In the genomic region with DNA sequence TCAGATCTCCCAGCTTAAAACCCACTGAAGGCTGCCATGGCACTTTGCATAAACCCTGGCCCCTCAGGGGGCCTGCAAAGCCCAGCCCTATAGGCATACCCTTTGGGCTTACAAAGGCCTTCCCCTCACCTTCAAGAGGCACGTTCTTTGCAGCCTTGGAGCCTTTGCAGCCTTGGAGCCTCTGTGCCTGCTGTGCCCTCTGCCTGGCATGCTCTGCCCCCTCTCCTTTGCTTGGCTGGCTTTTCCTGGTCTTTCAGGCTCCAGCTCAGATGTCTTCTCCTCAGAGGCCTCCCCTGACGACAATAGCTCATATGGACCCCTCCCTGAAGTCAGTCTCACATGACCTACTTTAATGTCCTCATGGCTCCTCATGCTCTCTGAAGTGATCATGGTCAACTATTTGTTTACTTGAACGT, we compare ENCODE assay signal across 11 cellular contexts.
A peak's percentile ranks its signal among the peaks of the same experiment; 100 is the strongest.
DNase-seq lines count a peak whose midpoint lies in the region; ATAC-seq and TF ChIP-seq lines count a peak whose summit lies in the region.
"Had no signal": no experiment of that assay in that cellular context is flagged by ENCODE, and none has a peak within 500 bp of the region (broad histone marks: within the 10 kb centered on the region; RNA-seq: fewer than 3 reads in every experiment).

No MANE protein-coding gene starts in this region.

- TF ChIP-seq POLR2A in Peyer's patch (IDR thresholded peaks at IDR 0.05): no peak

- H3K27me3 Mint-ChIP-seq in stimulated activated memory B cell treated with anti-CD40 and anti-IgM and Interleukin-4, amounts not matched to agents 10 μg/mL and 1 μg/mL and 100 μg/mL, for 72 hours: peaks cover 9% of the 10 kb centered on the region
- H3K27me3 Mint-ChIP-seq in activated CD4-positive, alpha-beta memory T cell treated with anti-CD3 and anti-CD28 coated beads, Interleukin-2, amount 10 ng/mL, durations not matched to agents 7 days and 5 days: peaks cover 42% of the 10 kb centered on the region

- H3K79me2 ChIP-seq in OCI-LY7 (ENCODE audit: insufficient read depth, low read depth, low read length): no peaks in the 10 kb centered on the region

- ATAC-seq in stimulated activated memory B cell treated with anti-CD40 and anti-IgM and Interleukin-4, amounts not matched to agents 10 μg/mL and 1 μg/mL and 100 μg/mL, for 72 hours: no peak
- ATAC-seq: activated CD4-positive, alpha-beta T cell treated with anti-CD3 and anti-CD28 coated beads for 36 hours had no signal

- no peaks in the 10 kb centered on the region for H3K36me3 ChIP-seq in ES-I3 (ENCODE audit: insufficient read depth, low read length)
- H3K36me3 ChIP-seq in OCI-LY7 (ENCODE audit: insufficient read depth, low read length): no peaks in the 10 kb centered on the region
- H3K36me3 ChIP-seq in iPS-15b (ENCODE audit: control insufficient read depth, insufficient read depth, low read length): no peaks in the 10 kb centered on the region
- no peaks in the 10 kb centered on the region for H3K36me3 ChIP-seq in Peyer's patch

- H3K4me1 ChIP-seq in ES-I3 (ENCODE audit: insufficient read depth, low read length) (peaks cover 34% of the 10 kb centered on the region), OCI-LY7 (ENCODE audit: insufficient read depth, low read length, poor library complexity, severe bottlenecking) (peaks cover 58% of the 10 kb centered on the region), iPS-15b (ENCODE audit: control insufficient read depth, insufficient read depth, low read length) (peaks cover 23% of the 10 kb centered on the region), Peyer's patch (peaks cover 0 to 32% (median 23%) of the 10 kb centered on the region in 4 donors)

- H3K9ac ChIP-seq in ES-I3 (ENCODE audit: low read depth, low read length) (peak overlapping the region; percentile 54), iPS-15b (ENCODE audit: low read depth, low read length) (no peak overlapping the region)

- H3K4me3 ChIP-seq in OCI-LY7 (ENCODE audit: low read depth, low read length, poor library complexity, severe bottlenecking) (no peak overlapping the region), iPS-15b (ENCODE audit: low read depth, low read length) (peak overlapping the region; percentile 32), Peyer's patch (no peak overlapping the region)

- DNase-seq in OCI-LY7 (ENCODE audit: low spot score) (no peak), mucosa of gallbladder (ENCODE audit: low spot score) (no peak), Peyer's patch (no peak)
- DNase-seq in activated CD4-positive, alpha-beta memory T cell treated with anti-CD3 and anti-CD28 coated beads, Interleukin-2, amount 10 ng/mL, durations not matched to agents 7 days and 5 days: no peak
- DNase-seq: activated CD4-positive, alpha-beta T cell treated with anti-CD3 and anti-CD28 coated beads for 36 hours; activated naive CD8-positive, alpha-beta T cell treated with anti-CD3 and anti-CD28 coated beads, Interleukin-2, amount 10 ng/mL, durations not matched to agents 7 days and 5 days; GDM1 had no signal

- BruUV-seq in OCI-LY7 (replicated peaks; lab: Mats Ljungman, UMichigan): no TSS peak

- H3K4me2 ChIP-seq in OCI-LY7 (ENCODE audit: low read length): peak overlapping the region; percentile 84

- no peaks in the 10 kb centered on the region for H3K9me2 ChIP-seq in OCI-LY7 (ENCODE audit: insufficient read depth, low read length)

- H3K27me3 ChIP-seq in iPS-15b (ENCODE audit: control insufficient read depth, insufficient read depth, low read length) (peaks cover 25% of the 10 kb centered on the region), Peyer's patch (no peaks in the 10 kb centered on the region)

- H3K4me1 Mint-ChIP-seq in stimulated activated memory B cell treated with anti-CD40 and anti-IgM and Interleukin-4, amounts not matched to agents 10 μg/mL and 1 μg/mL and 100 μg/mL, for 72 hours: peaks cover 56% of the 10 kb centered on the region
- H3K4me1 Mint-ChIP-seq in activated CD4-positive, alpha-beta memory T cell treated with anti-CD3 and anti-CD28 coated beads, Interleukin-2, amount 10 ng/mL, durations not matched to agents 7 days and 5 days: peaks cover 10% of the 10 kb centered on the region

- H3K4me3 Mint-ChIP-seq in stimulated activated memory B cell treated with anti-CD40 and anti-IgM and Interleukin-4, amounts not matched to agents 10 μg/mL and 1 μg/mL and 100 μg/mL, for 72 hours: no peak overlapping the region
- H3K4me3 Mint-ChIP-seq in activated CD4-positive, alpha-beta memory T cell treated with anti-CD3 and anti-CD28 coated beads, Interleukin-2, amount 10 ng/mL, durations not matched to agents 7 days and 5 days: no peak overlapping the region
- H3K4me3 Mint-ChIP-seq: activated CD4-positive, alpha-beta T cell treated with anti-CD3 and anti-CD28 coated beads for 36 hours; activated naive CD8-positive, alpha-beta T cell treated with anti-CD3 and anti-CD28 coated beads, Interleukin-2, amount 10 ng/mL, durations not matched to agents 7 days and 5 days had no signal

- no peaks in the 10 kb centered on the region for H4K20me1 ChIP-seq in OCI-LY7 (ENCODE audit: insufficient read depth, low read length)

- POLR2A ChIA-PET in OCI-LY7 (lab: Charles Lee): interaction anchor here (0.5 kb wide), 1 partner anchor 105 kb away, joined by 5 read pairs; no protein-coding TSS in a partner anchor
- POLR2A ChIA-PET in activated CD4-positive, alpha-beta memory T cell treated with anti-CD3 and anti-CD28 coated beads, Interleukin-2, amount 10 ng/mL, durations not matched to agents 7 days and 5 days (lab: Charles Lee): no interaction called here

- H3K9me3 ChIP-seq in ES-I3 (ENCODE audit: control insufficient read depth, insufficient read depth, low read length) (no peaks in the 10 kb centered on the region), OCI-LY7 (ENCODE audit: low read length) (no peaks in the 10 kb centered on the region), iPS-15b (ENCODE audit: control insufficient read depth, insufficient read depth, low read length) (no peaks in the 10 kb centered on the region), Peyer's patch (no peaks in the 10 kb centered on the region)

- H3K27ac ChIP-seq in OCI-LY7 (ENCODE audit: low read depth, low read length, poor library complexity, severe bottlenecking) (peak overlapping the region; percentile 34), Peyer's patch (peak overlapping the region in 1 of 4 donors; percentile 60)
- H3K27ac ChIP-seq: RWPE1 had no signal

- TF ChIP-seq CTCF in OCI-LY7 (conservative IDR thresholded peaks at IDR 0.05; ENCODE audit: low read length) (no peak), Peyer's patch (IDR thresholded peaks at IDR 0.05) (no peak)

- CTCF ChIA-PET in OCI-LY7 (lab: Charles Lee; ENCODE audit: unreplicated experiment): no interaction called here
- CTCF ChIA-PET in activated CD4-positive, alpha-beta memory T cell treated with anti-CD3 and anti-CD28 coated beads, Interleukin-2, amount 10 ng/mL, durations not matched to agents 7 days and 5 days (lab: Charles Lee): no interaction called here

- H3K9me3 Mint-ChIP-seq in stimulated activated memory B cell treated with anti-CD40 and anti-IgM and Interleukin-4, amounts not matched to agents 10 μg/mL and 1 μg/mL and 100 μg/mL, for 72 hours: no peaks in the 10 kb centered on the region
- no peaks in the 10 kb centered on the region for H3K9me3 Mint-ChIP-seq in activated CD4-positive, alpha-beta memory T cell treated with anti-CD3 and anti-CD28 coated beads, Interleukin-2, amount 10 ng/mL, durations not matched to agents 7 days and 5 days
- H3K9me3 Mint-ChIP-seq: activated naive CD8-positive, alpha-beta T cell treated with anti-CD3 and anti-CD28 coated beads, Interleukin-2, amount 10 ng/mL, durations not matched to agents 7 days and 5 days had no signal

- H2AFZ ChIP-seq in OCI-LY7 (ENCODE audit: low read length): peak overlapping the region; percentile 81; the same call in 1 of the 2 replicates

- H3K27ac Mint-ChIP-seq in stimulated activated memory B cell treated with anti-CD40 and anti-IgM and Interleukin-4, amounts not matched to agents 10 μg/mL and 1 μg/mL and 100 μg/mL, for 72 hours: peak overlapping the region; percentile 82
- H3K27ac Mint-ChIP-seq in activated CD4-positive, alpha-beta memory T cell treated with anti-CD3 and anti-CD28 coated beads, Interleukin-2, amount 10 ng/mL, durations not matched to agents 7 days and 5 days: no peak overlapping the region
- H3K27ac Mint-ChIP-seq: activated CD4-positive, alpha-beta T cell treated with anti-CD3 and anti-CD28 coated beads for 36 hours; activated naive CD8-positive, alpha-beta T cell treated with anti-CD3 and anti-CD28 coated beads, Interleukin-2, amount 10 ng/mL, durations not matched to agents 7 days and 5 days had no signal

- intact Hi-C loops in OCI-LY7 (cut with micrococcal nuclease; ENCODE audit: unreplicated experiment): no loop called here

- no peaks in the 10 kb centered on the region for H3K36me3 Mint-ChIP-seq in stimulated activated memory B cell treated with anti-CD40 and anti-IgM and Interleukin-4, amounts not matched to agents 10 μg/mL and 1 μg/mL and 100 μg/mL, for 72 hours
- H3K36me3 Mint-ChIP-seq in activated CD4-positive, alpha-beta memory T cell treated with anti-CD3 and anti-CD28 coated beads, Interleukin-2, amount 10 ng/mL, durations not matched to agents 7 days and 5 days (ENCODE audit: low read depth): no peaks in the 10 kb centered on the region
- H3K36me3 Mint-ChIP-seq: activated naive CD8-positive, alpha-beta T cell treated with anti-CD3 and anti-CD28 coated beads, Interleukin-2, amount 10 ng/mL, durations not matched to agents 7 days and 5 days had no signal
